Comparison of ENCODE assay signal across 1 cellular context in genomic region chr20:56504373-56505005, GRCh38.
TF ChIP-seq lines count a peak whose summit lies in the region.

No MANE protein-coding gene starts in this region.

TF ChIP-seq in endothelial cell of umbilical vein, 7 proteins besides CTCF, POLR2A, EP300 and RAD21 (continued from another document):
- TF ChIP-seq FOS (IDR thresholded peaks at IDR 0.05; ENCODE audit: borderline replicate concordance, insufficient read depth, low read length) (no peak), POLR2AphosphoS5 (IDR thresholded peaks at IDR 0.05; ENCODE audit: insufficient read depth, low read depth, low read length) (no peak)
TF ChIP-seq in endothelial cell of umbilical vein: peak in this region for 0.
